8 cellular contexts compared by ENCODE assay signal in genomic region chr7:47991741-47992311, GRCh38. TPM values are rescaled to one million over a fixed set of nuclear protein-coding genes. Genes with fewer than 3 reads are reported as not detected.
DNase-seq lines count a peak whose midpoint lies in the region; ATAC-seq and TF ChIP-seq lines count a peak whose summit lies in the region.

No MANE protein-coding gene starts in this region.

- in situ Hi-C loops in GM18951 (cut with MboI; ENCODE audit: low sequenced_read_pairs, unreplicated experiment): loop anchor here (5.0 kb wide), 1 partner anchor 100 kb away; no protein-coding TSS in a partner anchor

- DNase-seq in AML-193 (lab: John Stamatoyannopoulos, UW) (peak; percentile 82 to 86), NOMO-1 treated with dmso at 0.1 percent for 144 hours (lab: John Stamatoyannopoulos, UW; ENCODE audit: unreplicated experiment) (peak; percentile 82), activated T-cell treated with anti-CD3 and anti-CD28 coated beads for 48 hours (ENCODE audit: low read depth) (peak; percentile 75), myocyte (ENCODE audit: low read depth) (peak; percentile 74)
- DNase-seq in stimulated activated CD8-positive, alpha-beta memory T cell treated with anti-CD3 and anti-CD28 coated beads, Interleukin-7, amount 100 ng/mL, for 24 hours (ENCODE audit: low read depth): peak; percentile 62

- TF ChIP-seq POLR2A in GM18951 (IDR thresholded peaks at IDR 0.05; ENCODE audit: extremely low read depth, insufficient read depth, insufficient read length): peak; percentile 65

- ATAC-seq in HG03139 (IDR thresholded peaks at IDR 0.05; ENCODE audit: unreplicated experiment) (peak; percentile 97), esophagus mucosa (peak; percentile 88)

RNA-seq across cellular contexts. Expression of gene HUS1, which starts 12.4 kb away (rescaled TPM):
- total RNA-seq in esophagus mucosa: 20.0 TPM
- 47.0 and 73.0 TPM in 2 replicates for total RNA-seq in myocyte
- polyA plus RNA-seq in myocyte (2012): 27.0 TPM

RNA-seq across cellular contexts. Expression of gene SUN3, which starts 37.1 kb away (rescaled TPM):
- total RNA-seq in esophagus mucosa: not detected
- total RNA-seq in myocyte: 0.32 TPM in 1 of 2 replicates, not detected in the other
- polyA plus RNA-seq in myocyte (2012): 0.20 TPM

RNA-seq across cellular contexts. Expression of gene C7orf57, which starts 43.5 kb away (rescaled TPM):
- 1.00 TPM for total RNA-seq in esophagus mucosa
- total RNA-seq in myocyte: 0.83 and 1.1 TPM in 2 replicates
- 0.16 TPM for polyA plus RNA-seq in myocyte (2012)

RNA-seq across cellular contexts. Expression of gene PKD1L1, which starts 43.6 kb away (rescaled TPM):
- total RNA-seq in esophagus mucosa: 0.36 TPM
- 0.03 and 0.10 TPM in 2 replicates for total RNA-seq in myocyte
- polyA plus RNA-seq in myocyte (2012): 0.47 TPM

Comparison
In these comparisons a context has a peak if more than half of its experiments do, and no peak if none do; other contexts are left out.
1. Peak in every context shown above with its lines: DNase-seq and ATAC-seq.